In the genomic region with DNA sequence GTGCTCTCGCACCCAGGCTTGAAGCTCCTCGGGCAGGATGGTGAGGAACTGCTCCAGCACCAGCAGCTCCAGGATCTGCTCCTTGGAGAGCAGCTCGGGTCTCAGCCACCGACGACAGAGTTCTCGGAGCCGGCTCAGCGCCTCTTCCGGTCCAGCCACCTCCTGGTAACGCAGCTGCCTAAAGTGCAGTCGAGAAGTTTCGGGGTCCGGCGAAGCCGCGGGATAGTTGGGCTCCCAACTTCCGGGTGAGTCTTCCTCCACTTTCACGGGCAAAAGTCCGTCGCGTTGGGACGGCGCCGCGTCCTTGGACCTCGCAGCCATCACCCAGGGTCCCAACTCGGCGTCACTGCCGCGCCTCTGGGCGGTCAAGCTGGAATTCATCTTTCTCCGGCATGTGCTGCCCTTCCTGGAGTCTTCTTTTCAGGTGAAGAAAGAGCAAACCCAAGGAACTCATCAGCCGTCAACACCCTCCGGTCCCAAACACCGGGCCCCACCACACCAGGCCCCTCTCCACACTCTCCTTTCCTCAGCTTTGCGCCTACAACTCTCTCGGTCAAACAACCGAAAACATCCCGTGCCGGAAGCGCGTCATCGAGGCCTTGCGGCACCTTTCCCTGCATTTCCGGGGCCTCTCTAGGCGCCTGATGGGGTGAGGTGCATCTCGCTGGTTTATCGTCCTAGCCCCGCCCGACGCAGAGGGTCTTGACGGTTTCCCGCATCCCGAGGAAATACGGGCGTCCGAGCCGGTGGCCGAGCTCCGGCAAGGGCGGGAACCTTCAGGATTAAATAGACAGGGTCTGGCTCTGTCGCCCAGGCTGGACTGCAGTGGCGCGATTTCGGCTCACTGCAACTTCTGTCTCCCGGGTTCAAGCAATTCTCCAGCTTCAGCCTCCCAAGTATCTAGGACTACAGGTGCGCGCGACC, we compare ENCODE assay signal across 1 cellular context.
TF ChIP-seq lines count a peak whose summit lies in the region.

A gene (minus strand): TSS at position 569 of the 924 bp plus-strand sequence. CDS start 188 bp downstream, at position 381.

TF ChIP-seq in K562, 482 proteins besides CTCF, POLR2A, EP300 and RAD21 (continued from another document and continues in another):
- TF ChIP-seq, protein P1, sequence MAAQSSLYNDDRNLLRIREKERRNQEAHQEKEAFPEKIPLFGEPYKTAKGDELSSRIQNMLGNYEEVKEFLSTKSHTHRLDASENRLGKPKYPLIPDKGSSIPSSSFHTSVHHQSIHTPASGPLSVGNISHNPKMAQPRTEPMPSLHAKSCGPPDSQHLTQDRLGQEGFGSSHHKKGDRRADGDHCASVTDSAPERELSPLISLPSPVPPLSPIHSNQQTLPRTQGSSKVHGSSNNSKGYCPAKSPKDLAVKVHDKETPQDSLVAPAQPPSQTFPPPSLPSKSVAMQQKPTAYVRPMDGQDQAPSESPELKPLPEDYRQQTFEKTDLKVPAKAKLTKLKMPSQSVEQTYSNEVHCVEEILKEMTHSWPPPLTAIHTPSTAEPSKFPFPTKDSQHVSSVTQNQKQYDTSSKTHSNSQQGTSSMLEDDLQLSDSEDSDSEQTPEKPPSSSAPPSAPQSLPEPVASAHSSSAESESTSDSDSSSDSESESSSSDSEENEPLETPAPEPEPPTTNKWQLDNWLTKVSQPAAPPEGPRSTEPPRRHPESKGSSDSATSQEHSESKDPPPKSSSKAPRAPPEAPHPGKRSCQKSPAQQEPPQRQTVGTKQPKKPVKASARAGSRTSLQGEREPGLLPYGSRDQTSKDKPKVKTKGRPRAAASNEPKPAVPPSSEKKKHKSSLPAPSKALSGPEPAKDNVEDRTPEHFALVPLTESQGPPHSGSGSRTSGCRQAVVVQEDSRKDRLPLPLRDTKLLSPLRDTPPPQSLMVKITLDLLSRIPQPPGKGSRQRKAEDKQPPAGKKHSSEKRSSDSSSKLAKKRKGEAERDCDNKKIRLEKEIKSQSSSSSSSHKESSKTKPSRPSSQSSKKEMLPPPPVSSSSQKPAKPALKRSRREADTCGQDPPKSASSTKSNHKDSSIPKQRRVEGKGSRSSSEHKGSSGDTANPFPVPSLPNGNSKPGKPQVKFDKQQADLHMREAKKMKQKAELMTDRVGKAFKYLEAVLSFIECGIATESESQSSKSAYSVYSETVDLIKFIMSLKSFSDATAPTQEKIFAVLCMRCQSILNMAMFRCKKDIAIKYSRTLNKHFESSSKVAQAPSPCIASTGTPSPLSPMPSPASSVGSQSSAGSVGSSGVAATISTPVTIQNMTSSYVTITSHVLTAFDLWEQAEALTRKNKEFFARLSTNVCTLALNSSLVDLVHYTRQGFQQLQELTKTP (IDR thresholded peaks at IDR 0.05; ENCODE audit: low read depth in 1 of 2, partially characterized antibody in 2 of 2), result peak in 1 of 2 experiments; percentile 81
- TF ChIP-seq ZNF431 (CRISPR knock-in tag; IDR thresholded peaks at IDR 0.05), result peak; percentile 68; the same call in 1 of the 2 replicates
- no peak for TF ChIP-seq ZNF644 (tag; IDR thresholded peaks at IDR 0.05; ENCODE audit: low read depth)
- TF ChIP-seq, protein P2, sequence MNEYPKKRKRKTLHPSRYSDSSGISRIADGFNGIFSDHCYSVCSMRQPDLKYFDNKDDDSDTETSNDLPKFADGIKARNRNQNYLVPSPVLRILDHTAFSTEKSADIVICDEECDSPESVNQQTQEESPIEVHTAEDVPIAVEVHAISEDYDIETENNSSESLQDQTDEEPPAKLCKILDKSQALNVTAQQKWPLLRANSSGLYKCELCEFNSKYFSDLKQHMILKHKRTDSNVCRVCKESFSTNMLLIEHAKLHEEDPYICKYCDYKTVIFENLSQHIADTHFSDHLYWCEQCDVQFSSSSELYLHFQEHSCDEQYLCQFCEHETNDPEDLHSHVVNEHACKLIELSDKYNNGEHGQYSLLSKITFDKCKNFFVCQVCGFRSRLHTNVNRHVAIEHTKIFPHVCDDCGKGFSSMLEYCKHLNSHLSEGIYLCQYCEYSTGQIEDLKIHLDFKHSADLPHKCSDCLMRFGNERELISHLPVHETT (CRISPR knock-in tag; conservative IDR thresholded peaks at IDR 0.05 in 1 of 2, IDR thresholded peaks at IDR 0.05 in 1 of 2), result peak in 1 of 2 experiments; percentile 93; a peak in 2 of 4 replicates
- TF ChIP-seq, protein P3, sequence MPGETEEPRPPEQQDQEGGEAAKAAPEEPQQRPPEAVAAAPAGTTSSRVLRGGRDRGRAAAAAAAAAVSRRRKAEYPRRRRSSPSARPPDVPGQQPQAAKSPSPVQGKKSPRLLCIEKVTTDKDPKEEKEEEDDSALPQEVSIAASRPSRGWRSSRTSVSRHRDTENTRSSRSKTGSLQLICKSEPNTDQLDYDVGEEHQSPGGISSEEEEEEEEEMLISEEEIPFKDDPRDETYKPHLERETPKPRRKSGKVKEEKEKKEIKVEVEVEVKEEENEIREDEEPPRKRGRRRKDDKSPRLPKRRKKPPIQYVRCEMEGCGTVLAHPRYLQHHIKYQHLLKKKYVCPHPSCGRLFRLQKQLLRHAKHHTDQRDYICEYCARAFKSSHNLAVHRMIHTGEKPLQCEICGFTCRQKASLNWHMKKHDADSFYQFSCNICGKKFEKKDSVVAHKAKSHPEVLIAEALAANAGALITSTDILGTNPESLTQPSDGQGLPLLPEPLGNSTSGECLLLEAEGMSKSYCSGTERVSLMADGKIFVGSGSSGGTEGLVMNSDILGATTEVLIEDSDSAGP (CRISPR knock-in tag; IDR thresholded peaks at IDR 0.05), result no peak
- no peak for TF ChIP-seq GATAD2A (IDR thresholded peaks at IDR 0.05)
- no peak for TF ChIP-seq MCM3 (IDR thresholded peaks at IDR 0.05)
- TF ChIP-seq SNIP1 (IDR thresholded peaks at IDR 0.05; ENCODE audit: low read depth), result peak; percentile 94
- peak; percentile 97 for TF ChIP-seq SUPT5H (IDR thresholded peaks at IDR 0.05)
- no peak for TF ChIP-seq MEF2A (IDR thresholded peaks at IDR 0.05; ENCODE audit: control insufficient read depth, low read depth, low read length)
- TF ChIP-seq TCF3 (CRISPR knock-in tag; IDR thresholded peaks at IDR 0.05), result no peak
- no peak for TF ChIP-seq BDP1 (IDR thresholded peaks at IDR 0.05; ENCODE audit: insufficient read depth, insufficient read length)
- TF ChIP-seq FOXM1 (IDR thresholded peaks at IDR 0.05; ENCODE audit: low read depth), result no peak; the same call in 1 of the 2 replicates
- no peak for TF ChIP-seq FOXM1 (CRISPR knock-in tag; IDR thresholded peaks at IDR 0.05; ENCODE audit: low read depth)
- no peak for TF ChIP-seq NCOA4 (IDR thresholded peaks at IDR 0.05; ENCODE audit: partially characterized antibody)
- TF ChIP-seq PYGO2 (tag; IDR thresholded peaks at IDR 0.05), result no peak
- TF ChIP-seq, protein P4, sequence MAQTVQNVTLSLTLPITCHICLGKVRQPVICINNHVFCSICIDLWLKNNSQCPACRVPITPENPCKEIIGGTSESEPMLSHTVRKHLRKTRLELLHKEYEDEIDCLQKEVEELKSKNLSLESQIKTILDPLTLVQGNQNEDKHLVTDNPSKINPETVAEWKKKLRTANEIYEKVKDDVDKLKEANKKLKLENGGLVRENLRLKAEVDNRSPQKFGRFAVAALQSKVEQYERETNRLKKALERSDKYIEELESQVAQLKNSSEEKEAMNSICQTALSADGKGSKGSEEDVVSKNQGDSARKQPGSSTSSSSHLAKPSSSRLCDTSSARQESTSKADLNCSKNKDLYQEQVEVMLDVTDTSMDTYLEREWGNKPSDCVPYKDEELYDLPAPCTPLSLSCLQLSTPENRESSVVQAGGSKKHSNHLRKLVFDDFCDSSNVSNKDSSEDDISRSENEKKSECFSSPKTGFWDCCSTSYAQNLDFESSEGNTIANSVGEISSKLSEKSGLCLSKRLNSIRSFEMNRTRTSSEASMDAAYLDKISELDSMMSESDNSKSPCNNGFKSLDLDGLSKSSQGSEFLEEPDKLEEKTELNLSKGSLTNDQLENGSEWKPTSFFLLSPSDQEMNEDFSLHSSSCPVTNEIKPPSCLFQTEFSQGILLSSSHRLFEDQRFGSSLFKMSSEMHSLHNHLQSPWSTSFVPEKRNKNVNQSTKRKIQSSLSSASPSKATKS (CRISPR knock-in tag; IDR thresholded peaks at IDR 0.05), result no peak
- TF ChIP-seq KLF1 (tag; IDR thresholded peaks at IDR 0.05), result peak; percentile 13; the same call in 1 of the 2 replicates
- TF ChIP-seq, protein P5, sequence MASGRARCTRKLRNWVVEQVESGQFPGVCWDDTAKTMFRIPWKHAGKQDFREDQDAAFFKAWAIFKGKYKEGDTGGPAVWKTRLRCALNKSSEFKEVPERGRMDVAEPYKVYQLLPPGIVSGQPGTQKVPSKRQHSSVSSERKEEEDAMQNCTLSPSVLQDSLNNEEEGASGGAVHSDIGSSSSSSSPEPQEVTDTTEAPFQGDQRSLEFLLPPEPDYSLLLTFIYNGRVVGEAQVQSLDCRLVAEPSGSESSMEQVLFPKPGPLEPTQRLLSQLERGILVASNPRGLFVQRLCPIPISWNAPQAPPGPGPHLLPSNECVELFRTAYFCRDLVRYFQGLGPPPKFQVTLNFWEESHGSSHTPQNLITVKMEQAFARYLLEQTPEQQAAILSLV (tag; IDR thresholded peaks at IDR 0.05), result no peak
- peak; percentile 63; the same call in 1 of the 2 replicates for TF ChIP-seq POLR2H (tag; IDR thresholded peaks at IDR 0.05; ENCODE audit: low read depth)
- TF ChIP-seq, protein P6, sequence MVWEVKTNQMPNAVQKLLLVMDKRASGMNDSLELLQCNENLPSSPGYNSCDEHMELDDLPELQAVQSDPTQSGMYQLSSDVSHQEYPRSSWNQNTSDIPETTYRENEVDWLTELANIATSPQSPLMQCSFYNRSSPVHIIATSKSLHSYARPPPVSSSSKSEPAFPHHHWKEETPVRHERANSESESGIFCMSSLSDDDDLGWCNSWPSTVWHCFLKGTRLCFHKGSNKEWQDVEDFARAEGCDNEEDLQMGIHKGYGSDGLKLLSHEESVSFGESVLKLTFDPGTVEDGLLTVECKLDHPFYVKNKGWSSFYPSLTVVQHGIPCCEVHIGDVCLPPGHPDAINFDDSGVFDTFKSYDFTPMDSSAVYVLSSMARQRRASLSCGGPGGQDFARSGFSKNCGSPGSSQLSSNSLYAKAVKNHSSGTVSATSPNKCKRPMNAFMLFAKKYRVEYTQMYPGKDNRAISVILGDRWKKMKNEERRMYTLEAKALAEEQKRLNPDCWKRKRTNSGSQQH (CRISPR knock-in tag; IDR thresholded peaks at IDR 0.05), result no peak
- peak; percentile 63 for TF ChIP-seq FIP1L1 (IDR thresholded peaks at IDR 0.05; ENCODE audit: low read depth, low read length, poor library complexity, severe bottlenecking)
- TF ChIP-seq ARNT (IDR thresholded peaks at IDR 0.05), result peak in 1 of 2 experiments; percentile 35; a peak in 2 of 4 replicates
- no peak for TF ChIP-seq RBM25 (IDR thresholded peaks at IDR 0.05; ENCODE audit: low read depth, low read length, severe bottlenecking)
- no peak for TF ChIP-seq ADNP (tag; IDR thresholded peaks at IDR 0.05)
- TF ChIP-seq ZNF444 (CRISPR knock-in tag; IDR thresholded peaks at IDR 0.05), result no peak
- TF ChIP-seq ZEB2 (IDR thresholded peaks at IDR 0.05), result 0 out of 2 replicates have a peak, but pooled peaks have one; percentile 61
- TF ChIP-seq LCOR (CRISPR knock-in tag; IDR thresholded peaks at IDR 0.05), result peak; percentile 91
- TF ChIP-seq, protein P7, sequence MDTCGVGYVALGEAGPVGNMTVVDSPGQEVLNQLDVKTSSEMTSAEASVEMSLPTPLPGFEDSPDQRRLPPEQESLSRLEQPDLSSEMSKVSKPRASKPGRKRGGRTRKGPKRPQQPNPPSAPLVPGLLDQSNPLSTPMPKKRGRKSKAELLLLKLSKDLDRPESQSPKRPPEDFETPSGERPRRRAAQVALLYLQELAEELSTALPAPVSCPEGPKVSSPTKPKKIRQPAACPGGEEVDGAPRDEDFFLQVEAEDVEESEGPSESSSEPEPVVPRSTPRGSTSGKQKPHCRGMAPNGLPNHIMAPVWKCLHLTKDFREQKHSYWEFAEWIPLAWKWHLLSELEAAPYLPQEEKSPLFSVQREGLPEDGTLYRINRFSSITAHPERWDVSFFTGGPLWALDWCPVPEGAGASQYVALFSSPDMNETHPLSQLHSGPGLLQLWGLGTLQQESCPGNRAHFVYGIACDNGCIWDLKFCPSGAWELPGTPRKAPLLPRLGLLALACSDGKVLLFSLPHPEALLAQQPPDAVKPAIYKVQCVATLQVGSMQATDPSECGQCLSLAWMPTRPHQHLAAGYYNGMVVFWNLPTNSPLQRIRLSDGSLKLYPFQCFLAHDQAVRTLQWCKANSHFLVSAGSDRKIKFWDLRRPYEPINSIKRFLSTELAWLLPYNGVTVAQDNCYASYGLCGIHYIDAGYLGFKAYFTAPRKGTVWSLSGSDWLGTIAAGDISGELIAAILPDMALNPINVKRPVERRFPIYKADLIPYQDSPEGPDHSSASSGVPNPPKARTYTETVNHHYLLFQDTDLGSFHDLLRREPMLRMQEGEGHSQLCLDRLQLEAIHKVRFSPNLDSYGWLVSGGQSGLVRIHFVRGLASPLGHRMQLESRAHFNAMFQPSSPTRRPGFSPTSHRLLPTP (IDR thresholded peaks at IDR 0.05; ENCODE audit: borderline replicate concordance, extremely low read depth, insufficient read length), result no peak
- no peak for TF ChIP-seq MEIS2 (IDR thresholded peaks at IDR 0.05; ENCODE audit: partially characterized antibody)
- TF ChIP-seq MTA3 (IDR thresholded peaks at IDR 0.05; ENCODE audit: borderline replicate concordance), result peak; percentile 90
- no peak; the same call in 1 of the 2 replicates for TF ChIP-seq MYBL2 (IDR thresholded peaks at IDR 0.05; ENCODE audit: low read depth)
- no peak for TF ChIP-seq MYBL2 (CRISPR knock-in tag; IDR thresholded peaks at IDR 0.05; ENCODE audit: borderline replicate concordance)
- TF ChIP-seq TCFL5 (CRISPR knock-in tag; conservative IDR thresholded peaks at IDR 0.05), result no peak
- no peak for TF ChIP-seq TGIF2 (CRISPR knock-in tag; IDR thresholded peaks at IDR 0.05)
- TF ChIP-seq, protein P8, sequence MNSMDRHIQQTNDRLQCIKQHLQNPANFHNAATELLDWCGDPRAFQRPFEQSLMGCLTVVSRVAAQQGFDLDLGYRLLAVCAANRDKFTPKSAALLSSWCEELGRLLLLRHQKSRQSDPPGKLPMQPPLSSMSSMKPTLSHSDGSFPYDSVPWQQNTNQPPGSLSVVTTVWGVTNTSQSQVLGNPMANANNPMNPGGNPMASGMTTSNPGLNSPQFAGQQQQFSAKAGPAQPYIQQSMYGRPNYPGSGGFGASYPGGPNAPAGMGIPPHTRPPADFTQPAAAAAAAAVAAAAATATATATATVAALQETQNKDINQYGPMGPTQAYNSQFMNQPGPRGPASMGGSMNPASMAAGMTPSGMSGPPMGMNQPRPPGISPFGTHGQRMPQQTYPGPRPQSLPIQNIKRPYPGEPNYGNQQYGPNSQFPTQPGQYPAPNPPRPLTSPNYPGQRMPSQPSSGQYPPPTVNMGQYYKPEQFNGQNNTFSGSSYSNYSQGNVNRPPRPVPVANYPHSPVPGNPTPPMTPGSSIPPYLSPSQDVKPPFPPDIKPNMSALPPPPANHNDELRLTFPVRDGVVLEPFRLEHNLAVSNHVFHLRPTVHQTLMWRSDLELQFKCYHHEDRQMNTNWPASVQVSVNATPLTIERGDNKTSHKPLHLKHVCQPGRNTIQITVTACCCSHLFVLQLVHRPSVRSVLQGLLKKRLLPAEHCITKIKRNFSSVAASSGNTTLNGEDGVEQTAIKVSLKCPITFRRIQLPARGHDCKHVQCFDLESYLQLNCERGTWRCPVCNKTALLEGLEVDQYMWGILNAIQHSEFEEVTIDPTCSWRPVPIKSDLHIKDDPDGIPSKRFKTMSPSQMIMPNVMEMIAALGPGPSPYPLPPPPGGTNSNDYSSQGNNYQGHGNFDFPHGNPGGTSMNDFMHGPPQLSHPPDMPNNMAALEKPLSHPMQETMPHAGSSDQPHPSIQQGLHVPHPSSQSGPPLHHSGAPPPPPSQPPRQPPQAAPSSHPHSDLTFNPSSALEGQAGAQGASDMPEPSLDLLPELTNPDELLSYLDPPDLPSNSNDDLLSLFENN (IDR thresholded peaks at IDR 0.05; ENCODE audit: low read depth in 2 of 2, low read length in 2 of 2), result no peak; a peak in 1 of 4 replicates
- TF ChIP-seq ARHGAP35 (IDR thresholded peaks at IDR 0.05; ENCODE audit: partially characterized antibody), result no peak
- no peak for TF ChIP-seq ZNF76 (CRISPR knock-in tag; IDR thresholded peaks at IDR 0.05; ENCODE audit: borderline replicate concordance)
